ENCODE assay signal across 16 cellular contexts in the genomic region with DNA sequence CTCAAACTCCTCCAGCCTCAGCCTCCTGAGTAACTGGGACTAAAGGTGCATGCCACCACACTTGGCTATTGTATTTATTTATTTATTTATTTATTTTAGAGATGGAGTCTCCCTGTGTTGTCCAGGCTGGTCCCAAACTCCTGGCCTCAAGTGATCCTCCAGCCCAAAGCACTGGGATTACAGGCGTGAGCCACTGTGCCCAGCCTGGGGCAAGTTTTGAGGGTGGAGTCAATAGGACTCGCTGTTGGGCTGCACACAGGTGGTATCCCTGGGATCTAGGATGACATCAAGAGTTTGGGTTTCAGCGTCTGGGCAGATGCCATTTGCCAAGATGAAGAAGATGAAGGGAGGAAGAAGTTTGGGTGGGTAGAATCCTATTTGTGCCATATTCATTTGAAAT.
DNase-seq lines count a peak whose midpoint lies in the region; ATAC-seq, FAIRE-seq and TF ChIP-seq lines count a peak whose summit lies in the region.
"Had no signal": no experiment of that assay in that cellular context is flagged by ENCODE, and none has a peak within 500 bp of the region (broad histone marks: within the 10 kb centered on the region; RNA-seq: fewer than 3 reads in every experiment).

No MANE protein-coding gene starts in this region.

- H2BK12ac ChIP-seq in H1 (ENCODE audit: low read depth, low read length): no peak overlapping the region

- no peak overlapping the region for H4K8ac ChIP-seq in H1 (ENCODE audit: extremely low read depth, insufficient read depth, low read length)

- no peak overlapping the region for H3K56ac ChIP-seq in H1 (replicated peaks; ENCODE audit: insufficient read length, low read depth, low read length)

- no peak for ATAC-seq in activated CD8-positive, alpha-beta memory T cell treated with anti-CD3 and anti-CD28 coated beads, Interleukin-2, amount 10 ng/mL, durations not matched to agents 7 days and 5 days
- ATAC-seq in RWPE2 (ENCODE audit: low read depth) (no peak), psoas muscle (no peak)

- peak overlapping the region; percentile 65; the same call in 1 of the 2 replicates for H2AK5ac ChIP-seq in H1 (ENCODE audit: low read depth, low read length)

- TF ChIP-seq CTCF in RWPE2 (IDR thresholded peaks at IDR 0.05; ENCODE audit: poor library complexity, severe bottlenecking): no peak
- TF ChIP-seq CTCF in H1 (IDR thresholded peaks at IDR 0.05; ENCODE audit: control extremely low read depth in 1 of 3, insufficient read depth in 1 of 3, low read depth in 1 of 3, low read length in 3 of 3): no peak
- no peak for TF ChIP-seq CTCF in sigmoid colon (IDR thresholded peaks at IDR 0.05)
- TF ChIP-seq CTCF in psoas muscle (IDR thresholded peaks at IDR 0.05): no peak
- no peak for TF ChIP-seq CTCF in uterus (IDR thresholded peaks at IDR 0.05)

- H3K23me2 ChIP-seq in H1 (ENCODE audit: low read depth, low read length): no peaks in the 10 kb centered on the region

- no peaks in the 10 kb centered on the region for H3K4me1 Mint-ChIP-seq in activated CD8-positive, alpha-beta memory T cell treated with anti-CD3 and anti-CD28 coated beads, Interleukin-2, amount 10 ng/mL, durations not matched to agents 7 days and 5 days
- H3K4me1 Mint-ChIP-seq in activated CD4-positive, alpha-beta T cell treated with anti-CD3 and anti-CD28 coated beads, Interleukin-2, amount 10 ng/mL, durations not matched to agents 7 days and 5 days: no peaks in the 10 kb centered on the region
- H3K4me1 Mint-ChIP-seq: CD14-positive monocyte; CD4-positive, alpha-beta memory T cell had no signal

- H3K9me3 ChIP-seq in RWPE2 (ENCODE audit: severe bottlenecking) (no peaks in the 10 kb centered on the region), H1 (ENCODE audit: insufficient read depth in 2 of 2, low read depth in 1 of 2, low read length in 1 of 2) (no peaks in the 10 kb centered on the region), sigmoid colon (no peaks in the 10 kb centered on the region), psoas muscle (no peaks in the 10 kb centered on the region), uterus (no peaks in the 10 kb centered on the region)

- no peak overlapping the region for H3K18ac ChIP-seq in H1 (ENCODE audit: extremely low read depth, low read length)

- H3K36me3 ChIP-seq in RWPE2 (ENCODE audit: low read depth) (no peaks in the 10 kb centered on the region), H1 (ENCODE audit: control insufficient read depth in 2 of 4, insufficient read depth in 4 of 4, low read length in 3 of 4) (no peaks in the 10 kb centered on the region), sigmoid colon (no peaks in the 10 kb centered on the region), psoas muscle (ENCODE audit: insufficient read depth in 1 of 2, low read depth in 1 of 2) (no peaks in the 10 kb centered on the region), uterus (no peaks in the 10 kb centered on the region)
- H3K36me3 ChIP-seq: BLaER1 had no signal

- no peak overlapping the region; the same call in 1 of the 2 replicates for H2BK15ac ChIP-seq in H1 (ENCODE audit: low read length)

- DNase-seq in activated CD8-positive, alpha-beta memory T cell treated with anti-CD3 and anti-CD28 coated beads, Interleukin-2, amount 50 U/mL, for 48 hours: peak; percentile 1
- no peak for DNase-seq in activated CD8-positive, alpha-beta memory T cell treated with anti-CD3 and anti-CD28 coated beads, Interleukin-2, amount 10 ng/mL, durations not matched to agents 7 days and 5 days
- DNase-seq in RWPE2 (ENCODE audit: low spot score): peak; percentile 8
- no peak for DNase-seq in H1 (ENCODE audit: low read depth in 1 of 2, low spot score in 2 of 2)
- DNase-seq in sigmoid colon: peak; percentile 19
- DNase-seq in activated CD4-positive, alpha-beta T cell treated with anti-CD3 and anti-CD28 coated beads, Interleukin-2, amount 10 ng/mL, durations not matched to agents 7 days and 5 days: no peak
- DNase-seq in psoas muscle: no peak
- no peak for DNase-seq in uterus
- DNase-seq: 8988T; CD4-positive, alpha-beta memory T cell; DMS79 treated with DMSO at 0.1 percent for 48 hours; GF-D8; HCEC 1CT had no signal

- POLR2A ChIA-PET in H1 (lab: Charles Lee; ENCODE audit: partially characterized antibody): no interaction called here
- POLR2A ChIA-PET in activated CD4-positive, alpha-beta T cell treated with anti-CD3 and anti-CD28 coated beads, Interleukin-2, amount 10 ng/mL, durations not matched to agents 7 days and 5 days (lab: Charles Lee): no interaction called here

- H3K9ac ChIP-seq in H1 (replicated peaks in 1 of 4; ENCODE audit: extremely low read depth in 1 of 4, low read depth in 3 of 4, low read length in 3 of 4): no peak overlapping the region
- H3K9ac ChIP-seq: BLaER1 had no signal

- H3K4ac ChIP-seq in H1 (replicated peaks; ENCODE audit: insufficient read length, low read depth, low read length): no peak overlapping the region

- H3K27me3 Mint-ChIP-seq in activated CD8-positive, alpha-beta memory T cell treated with anti-CD3 and anti-CD28 coated beads, Interleukin-2, amount 10 ng/mL, durations not matched to agents 7 days and 5 days: peaks cover 31% of the 10 kb centered on the region
- peaks cover 9% of the 10 kb centered on the region for H3K27me3 Mint-ChIP-seq in activated CD4-positive, alpha-beta T cell treated with anti-CD3 and anti-CD28 coated beads, Interleukin-2, amount 10 ng/mL, durations not matched to agents 7 days and 5 days

- H2AFZ ChIP-seq in H1 (ENCODE audit: low read length): no peak overlapping the region

- TF ChIP-seq EP300 in H1 (IDR thresholded peaks at IDR 0.05; ENCODE audit: borderline replicate concordance in 1 of 2, low read depth in 2 of 2, low read length in 2 of 2) (no peak), sigmoid colon (IDR thresholded peaks at IDR 0.05) (no peak)

- no peak overlapping the region for H3K27ac ChIP-seq in RWPE2 (ENCODE audit: poor library complexity, severe bottlenecking)
- H3K27ac ChIP-seq in H1 (ENCODE audit: low read depth, low read length): no peak overlapping the region
- H3K27ac ChIP-seq in sigmoid colon: no peak overlapping the region
- no peak overlapping the region for H3K27ac ChIP-seq in psoas muscle
- H3K27ac ChIP-seq in uterus: no peak overlapping the region
- H3K27ac ChIP-seq: BLaER1 had no signal

- no peaks in the 10 kb centered on the region for H3K79me2 ChIP-seq in H1 (ENCODE audit: control insufficient read depth in 1 of 2, insufficient read depth in 2 of 2, low read length in 2 of 2)

- TF ChIP-seq RAD21 in H1 (IDR thresholded peaks at IDR 0.05 in 1 of 2, conservative IDR thresholded peaks at IDR 0.05 in 1 of 2; ENCODE audit: low read depth in 2 of 2, low read length in 2 of 2): no peak

- H3K4me2 ChIP-seq in H1 (ENCODE audit: insufficient read depth in 1 of 2, low read depth in 2 of 2, low read length in 2 of 2): no peak overlapping the region
- H3K4me2 ChIP-seq: BLaER1 had no signal

- H3K27me3 ChIP-seq in RWPE2 (ENCODE audit: insufficient read depth, poor library complexity, severe bottlenecking): peaks cover 21% of the 10 kb centered on the region
- no peaks in the 10 kb centered on the region for H3K27me3 ChIP-seq in H1 (replicated peaks in 1 of 4; ENCODE audit: control insufficient read depth in 3 of 4, extremely low read depth in 1 of 4, insufficient read depth in 3 of 4, low read length in 3 of 4)
- H3K27me3 ChIP-seq in sigmoid colon: peaks cover 0 to 20% (median 0%) of the 10 kb centered on the region in 3 donors
- peaks cover 0 to 6% (median 0%) of the 10 kb centered on the region in 3 donors for H3K27me3 ChIP-seq in psoas muscle (ENCODE audit: insufficient read depth in 3 of 3, low read length in 2 of 3)
- H3K27me3 ChIP-seq in uterus: no peaks in the 10 kb centered on the region
- H3K27me3 ChIP-seq: BLaER1 had no signal

- H2BK20ac ChIP-seq in H1 (ENCODE audit: low read length): no peak overlapping the region

- no peak overlapping the region for H3K23ac ChIP-seq in H1 (ENCODE audit: insufficient read length)

- H3K4me1 ChIP-seq in RWPE2 (ENCODE audit: insufficient read depth, poor library complexity, severe bottlenecking) (no peaks in the 10 kb centered on the region), H1 (replicated peaks in 1 of 4; ENCODE audit: control insufficient read depth in 3 of 4, insufficient read depth in 4 of 4, low read length in 3 of 4) (peaks cover 0 to 2% (median 0%) of the 10 kb centered on the region in 4 experiments; a peak in 3 of 7 replicates), sigmoid colon (no peaks in the 10 kb centered on the region), psoas muscle (no peaks in the 10 kb centered on the region), uterus (no peaks in the 10 kb centered on the region)

- H3K9me3 Mint-ChIP-seq in activated CD8-positive, alpha-beta memory T cell treated with anti-CD3 and anti-CD28 coated beads, Interleukin-2, amount 10 ng/mL, durations not matched to agents 7 days and 5 days (ENCODE audit: low read depth): no peaks in the 10 kb centered on the region
- no peaks in the 10 kb centered on the region for H3K9me3 Mint-ChIP-seq in activated CD4-positive, alpha-beta T cell treated with anti-CD3 and anti-CD28 coated beads, Interleukin-2, amount 10 ng/mL, durations not matched to agents 7 days and 5 days

- no peak overlapping the region for H3K4me3 Mint-ChIP-seq in activated CD8-positive, alpha-beta memory T cell treated with anti-CD3 and anti-CD28 coated beads, Interleukin-2, amount 10 ng/mL, durations not matched to agents 7 days and 5 days
- H3K4me3 Mint-ChIP-seq in activated CD4-positive, alpha-beta T cell treated with anti-CD3 and anti-CD28 coated beads, Interleukin-2, amount 10 ng/mL, durations not matched to agents 7 days and 5 days: no peak overlapping the region
- H3K4me3 Mint-ChIP-seq: CD14-positive monocyte; CD4-positive, alpha-beta memory T cell had no signal

- H4K20me1 ChIP-seq in H1 (replicated peaks in 1 of 2; ENCODE audit: control insufficient read depth in 1 of 2, insufficient read depth in 2 of 2, low read length in 2 of 2): no peaks in the 10 kb centered on the region
- H4K20me1 ChIP-seq: BLaER1 had no signal

- H3K27ac Mint-ChIP-seq in activated CD8-positive, alpha-beta memory T cell treated with anti-CD3 and anti-CD28 coated beads, Interleukin-2, amount 10 ng/mL, durations not matched to agents 7 days and 5 days: no peak overlapping the region
- H3K27ac Mint-ChIP-seq in activated CD4-positive, alpha-beta T cell treated with anti-CD3 and anti-CD28 coated beads, Interleukin-2, amount 10 ng/mL, durations not matched to agents 7 days and 5 days: no peak overlapping the region
- H3K27ac Mint-ChIP-seq: CD14-positive monocyte; CD4-positive, alpha-beta memory T cell had no signal

- 85% methylated on average over 3 of the region's 3 CpGs; no CpG with 5 or more reads in 1 of the 2 experiments for WGBS in H1 (ENCODE audit: extremely low coverage in 1 of 2, insufficient coverage in 1 of 2, insufficient read length in 1 of 2, insufficient replicate concordance in 2 of 2, low coverage in 1 of 2, low lambda C conversion rate in 2 of 2, missing lambda C conversion rate in 1 of 2), 2 experiments
- WGBS in sigmoid colon, 2 donors: 89 to 91% methylated on average over 3 of the region's 3 CpGs
- 85 to 89% (median 86%) methylated on average over 3 of the region's 3 CpGs for WGBS in psoas muscle, 3 donors

- no peak overlapping the region for H3K14ac ChIP-seq in H1 (ENCODE audit: insufficient read length)

- H3K4me3 ChIP-seq in RWPE2 (ENCODE audit: severe bottlenecking) (no peak overlapping the region), H1 (ENCODE audit: extremely low read depth in 1 of 4, insufficient read depth in 2 of 4, low read depth in 3 of 4, low read length in 4 of 4) (no peak overlapping the region), sigmoid colon (no peak overlapping the region), psoas muscle (no peak overlapping the region), uterus (no peak overlapping the region)
- H3K4me3 ChIP-seq: BLaER1 had no signal

- peak overlapping the region; percentile 67 for H4K91ac ChIP-seq in H1 (replicated peaks; ENCODE audit: insufficient read length, low read length)

- CTCF ChIA-PET in activated CD8-positive, alpha-beta memory T cell treated with anti-CD3 and anti-CD28 coated beads, Interleukin-2, amount 10 ng/mL, durations not matched to agents 7 days and 5 days (lab: Charles Lee): no interaction called here
- CTCF ChIA-PET in H1 (lab: Charles Lee; ENCODE audit: partially characterized antibody): interaction anchor here (1.3 to 1.9 kb wide), 2 partner anchors 10 to 17 kb away, joined by 6 read pairs; no protein-coding TSS in a partner anchor
- CTCF ChIA-PET in activated CD4-positive, alpha-beta T cell treated with anti-CD3 and anti-CD28 coated beads, Interleukin-2, amount 10 ng/mL, durations not matched to agents 7 days and 5 days (lab: Charles Lee): no interaction called here

- no peaks in the 10 kb centered on the region for H3K36me3 Mint-ChIP-seq in activated CD8-positive, alpha-beta memory T cell treated with anti-CD3 and anti-CD28 coated beads, Interleukin-2, amount 10 ng/mL, durations not matched to agents 7 days and 5 days
- H3K36me3 Mint-ChIP-seq in activated CD4-positive, alpha-beta T cell treated with anti-CD3 and anti-CD28 coated beads, Interleukin-2, amount 10 ng/mL, durations not matched to agents 7 days and 5 days (ENCODE audit: low read depth): no peaks in the 10 kb centered on the region
- H3K36me3 Mint-ChIP-seq: CD14-positive monocyte; CD4-positive, alpha-beta memory T cell had no signal

- intact Hi-C loops in sigmoid colon (cut with DNase I): no loop called here
- intact Hi-C loops in psoas muscle (cut with DNase I): no loop called here
- intact Hi-C loops in uterus (cut with DNase I; ENCODE audit: low total_unique reads): no loop called here

- TF ChIP-seq POLR2A in H1 (IDR thresholded peaks at IDR 0.05; ENCODE audit: control extremely low read depth in 1 of 2, low read depth in 2 of 2, low read length in 2 of 2): no peak
- no peak for TF ChIP-seq POLR2A in sigmoid colon (IDR thresholded peaks at IDR 0.05)
- no peak for TF ChIP-seq POLR2A in uterus (IDR thresholded peaks at IDR 0.05)

- H3K79me1 ChIP-seq in H1 (ENCODE audit: low read depth, low read length): no peaks in the 10 kb centered on the region

- no peak for FAIRE-seq in H1 (lab: Jason Lieb, UNC)
- FAIRE-seq: GM19239 had no signal

- no peak overlapping the region for H4K5ac ChIP-seq in H1 (ENCODE audit: insufficient read length, low read depth, low read length)

- H2BK5ac ChIP-seq in H1 (ENCODE audit: low read depth, low read length): no peak overlapping the region

- H2BK120ac ChIP-seq in H1 (replicated peaks; ENCODE audit: low read depth, low read length): no peak overlapping the region

Comparison
In these comparisons a context has a peak if more than half of its experiments do, and no peak if none do; other contexts are left out.
1. DNase-seq: peak in activated CD8-positive, alpha-beta memory T cell treated with anti-CD3 and anti-CD28 coated beads, Interleukin-2, amount 50 U/mL, for 48 hours (single experiment), RWPE2 (single experiment) and sigmoid colon (single experiment); none in activated CD8-positive, alpha-beta memory T cell treated with anti-CD3 and anti-CD28 coated beads, Interleukin-2, amount 10 ng/mL, durations not matched to agents 7 days and 5 days (single experiment), H1 (0 of 2), activated CD4-positive, alpha-beta T cell treated with anti-CD3 and anti-CD28 coated beads, Interleukin-2, amount 10 ng/mL, durations not matched to agents 7 days and 5 days (single experiment), psoas muscle (0 of 2) and uterus (0 of 2).